24 cellular contexts compared by ENCODE assay signal in the genomic region with DNA sequence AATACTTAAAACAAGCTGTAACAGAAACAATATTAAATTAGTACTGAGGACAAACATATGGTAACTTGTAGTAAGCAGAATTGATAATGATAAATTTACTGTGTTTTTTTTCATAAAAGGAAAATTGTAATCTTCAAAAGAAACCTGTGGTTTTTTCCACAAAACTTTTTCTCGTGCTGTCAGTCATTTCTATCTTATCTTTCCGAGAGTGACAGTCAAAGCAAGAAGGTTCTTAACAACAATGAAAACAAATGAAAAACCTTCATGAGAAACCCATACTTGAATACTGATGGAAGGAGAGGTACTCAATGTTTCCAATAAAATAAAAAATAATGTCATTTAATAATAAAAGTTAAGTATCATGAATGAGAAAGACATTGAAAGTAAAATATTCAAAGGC.
"Had no signal": no experiment of that assay in that cellular context is flagged by ENCODE, and none has a peak within 500 bp of the region (broad histone marks: within the 10 kb centered on the region; RNA-seq: fewer than 3 reads in every experiment).

No MANE protein-coding gene starts in this region.

- FAIRE-seq: endometrium, keratinocyte had no signal

- H2AFZ ChIP-seq: hepatocyte had no signal

- H3K79me2 ChIP-seq: hepatocyte had no signal

- H3K4me2 ChIP-seq: hepatocyte had no signal

- H3K27ac ChIP-seq: colonic mucosa, epithelial cell of prostate, esophagus squamous epithelium, gastroesophageal sphincter, heart left ventricle, hepatocyte, left lung, lower lobe of right lung had no signal

- DNase-seq: colonic mucosa; cortex of kidney; effector CD8-positive, alpha-beta T cell; effector memory CD8-positive, alpha-beta T cell; endodermal cell; erythroblast; esophagus squamous epithelium; foreskin fibroblast; foreskin melanocyte; heart left ventricle; hypothalamus; immature natural killer cell; left cardiac atrium; left lung; left ventricle myocardium superior; lower lobe of right lung; mesenchymal stem cell; mucosa of descending colon had no signal

- H3K4me1 ChIP-seq: colonic mucosa, esophagus squamous epithelium, gastroesophageal sphincter, heart left ventricle, left lung, lower lobe of right lung had no signal

- H3K27me3 ChIP-seq: colonic mucosa, esophagus squamous epithelium, gastroesophageal sphincter, heart left ventricle, hepatocyte, left lung had no signal

- H3K36me3 ChIP-seq: colonic mucosa, lower lobe of right lung had no signal

- ATAC-seq: effector memory CD8-positive, alpha-beta T cell; esophagus mucosa; gastroesophageal sphincter; heart left ventricle; left cardiac atrium; left lung; left ventricle myocardium superior; lower lobe of right lung; mucosa of descending colon had no signal

- H3K9me3 ChIP-seq: colonic mucosa, esophagus squamous epithelium, lower lobe of right lung, mucosa of descending colon had no signal

- H3K4me3 ChIP-seq: colonic mucosa, esophagus squamous epithelium, gastroesophageal sphincter, heart left ventricle, hepatocyte, left lung, lower lobe of right lung, mucosa of descending colon had no signal
